22 cellular contexts compared by ENCODE assay signal in the genomic region with DNA sequence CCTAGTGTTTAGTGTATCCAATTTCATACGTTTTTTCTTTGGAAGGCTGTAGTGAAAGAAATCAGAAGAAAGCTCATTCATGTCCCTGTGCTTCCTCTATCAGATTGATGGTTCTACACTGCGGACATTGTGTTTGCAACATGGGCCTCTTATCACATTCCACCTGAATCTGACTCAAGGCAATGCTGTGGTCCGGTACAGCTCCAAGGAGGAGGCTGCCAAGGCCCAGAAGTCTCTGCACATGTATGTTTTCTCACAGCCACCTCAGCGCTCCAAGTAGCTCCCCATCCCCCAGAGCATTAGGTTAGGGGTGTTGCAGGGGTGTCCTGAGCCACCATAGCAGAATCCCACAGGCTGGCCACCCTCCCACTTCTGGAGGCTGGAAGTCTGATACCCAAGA. TPM values are rescaled to one million over a fixed set of nuclear protein-coding genes. Genes with fewer than 3 reads are reported as not detected.
"Had no signal": no experiment of that assay in that cellular context is flagged by ENCODE, and none has a peak within 500 bp of the region (broad histone marks: within the 10 kb centered on the region; RNA-seq: fewer than 3 reads in every experiment).

No MANE protein-coding gene starts in this region.

- H3K27ac ChIP-seq: epithelial cell of prostate, gastrocnemius medialis, skin epidermis, thoracic aorta, transverse colon had no signal

- H3K27me3 ChIP-seq: esophagus muscularis mucosa, gastrocnemius medialis, heart right ventricle, transverse colon had no signal

- DNase-seq: effector memory CD8-positive, alpha-beta T cell; gastrocnemius medialis; heart right ventricle; left colon; mammary epithelial cell; naive thymus-derived CD4-positive, alpha-beta T cell; nephron progenitor cell; posterior cingulate gyrus; stimulated activated CD4-positive, alpha-beta T cell treated with anti-CD3 and anti-CD28 coated beads, Interleukin-12 subunit alpha, Interleukin-12 subunit beta, amount 100 ng/mL, for 4 hours; transverse colon had no signal

- H3K4me3 ChIP-seq: esophagus muscularis mucosa, gastrocnemius medialis, heart right ventricle, skin epidermis, thoracic aorta, transverse colon had no signal

- H3K9me3 ChIP-seq: esophagus muscularis mucosa, gastrocnemius medialis, heart right ventricle, thoracic aorta, transverse colon had no signal

- H3K4me1 ChIP-seq: gastrocnemius medialis, transverse colon had no signal

- ATAC-seq: effector memory CD8-positive, alpha-beta T cell; gastrocnemius medialis; left colon; naive thymus-derived CD4-positive, alpha-beta T cell; sciatic nerve had no signal

RNA-seq across cellular contexts. Expression of a gene that starts 27.3 kb away (rescaled TPM):
- total RNA-seq: fibroblast of villous mesenchyme, osteoblast had no signal

RNA-seq across cellular contexts. Expression of a gene that starts 42.9 kb away (rescaled TPM):
- total RNA-seq: esophagus muscularis mucosa, fibroblast of villous mesenchyme, gastrocnemius medialis, kidney epithelial cell, left colon, mesenteric fat pad, mononuclear cell, osteoblast, pulmonary artery endothelial cell, subcutaneous adipose tissue, thoracic aorta, transverse colon had no signal
- polyA plus RNA-seq: heart right ventricle; naive thymus-derived CD4-positive, alpha-beta T cell had no signal
